8 cellular contexts compared by ENCODE assay signal in genomic region chr15:67063689-67064606, GRCh38. TPM values are rescaled to one million over a fixed set of nuclear protein-coding genes. Genes with fewer than 3 reads are reported as not detected.
A peak's percentile ranks its signal among the peaks of the same experiment; 100 is the strongest.
DNase-seq lines count a peak whose midpoint lies in the region; ATAC-seq and TF ChIP-seq lines count a peak whose summit lies in the region.

No MANE protein-coding gene starts in this region.

- peak; percentile 69 for DNase-seq in HEK293T (ENCODE audit: extremely low spot score)
- peak; percentile 42 for DNase-seq in SIG-M5 treated with dmso at 0.1 percent for 504 hours (lab: John Stamatoyannopoulos, UW; ENCODE audit: unreplicated experiment)
- DNase-seq in esophagus squamous epithelium (lab: John Stamatoyannopoulos, UW) = no peak
- DNase-seq in prostate gland (ENCODE audit: low spot score) = no peak
- no peak for DNase-seq in activated effector memory CD4-positive, alpha-beta T cell treated with Interleukin-2 at 50 U/mL for 16 hours
- DNase-seq in central memory CD4-positive, alpha-beta T cell = no peak

- no peak for ATAC-seq in GM19328 (IDR thresholded peaks at IDR 0.05; ENCODE audit: unreplicated experiment)
- ATAC-seq in SK-N-SH treated with all-trans-retinoic acid at 6 μM for 48 hours = no peak

- peaks cover 7 to 36% (median 28%) of the 10 kb centered on the region in 3 donors for H3K4me1 ChIP-seq in esophagus squamous epithelium
- no peaks in the 10 kb centered on the region for H3K4me1 ChIP-seq in prostate gland (replicated peaks)

- no peaks in the 10 kb centered on the region for H3K9me3 ChIP-seq in esophagus squamous epithelium
- no peaks in the 10 kb centered on the region for H3K9me3 ChIP-seq in prostate gland

- TF ChIP-seq POLR2A in esophagus squamous epithelium (IDR thresholded peaks at IDR 0.05) (no peak), prostate gland (IDR thresholded peaks at IDR 0.05) (no peak)

- no peaks in the 10 kb centered on the region for H3K27me3 ChIP-seq in esophagus squamous epithelium
- no peaks in the 10 kb centered on the region for H3K27me3 ChIP-seq in prostate gland (replicated peaks; ENCODE audit: insufficient read depth)

- H3K27ac ChIP-seq in esophagus squamous epithelium = peak overlapping the region in 3 of 4 donors; percentile 85 to 94 (median 86)
- H3K27ac ChIP-seq in prostate gland = peak overlapping the region; percentile 87 to 89

- no peaks in the 10 kb centered on the region for H3K36me3 ChIP-seq in esophagus squamous epithelium
- no peaks in the 10 kb centered on the region for H3K36me3 ChIP-seq in prostate gland

- WGBS in esophagus squamous epithelium, 2 donors = 69 to 92% methylated on average over 25 of the region's 33 CpGs
- WGBS in prostate gland = 78% methylated on average over 33 of the region's 33 CpGs

- TF ChIP-seq CTCF in esophagus squamous epithelium (IDR thresholded peaks at IDR 0.05) (no peak), prostate gland (IDR thresholded peaks at IDR 0.05) (no peak)

- intact Hi-C loops in esophagus squamous epithelium (cut with DNase I) (no loop called here), prostate gland (cut with DNase I) (loop anchor here (10.0 kb wide), 1 partner anchor 119 kb away; no protein-coding TSS in a partner anchor)

- CTCF ChIA-PET in HEK293T (lab: Yijun Ruan, JAX) = interaction anchor here (0.5 kb wide), 1 partner anchor 258 kb away, joined by 3 read pairs; no protein-coding TSS in a partner anchor

- POLR2A ChIA-PET in HEK293T (lab: Yijun Ruan, JAX) = interaction anchor here (0.8 to 2.4 kb wide), 18 partner anchors 9 to 191 kb away, joined by 3 to 13 read pairs (median 4); partner anchors contain the start of genes AAGAB and IQCH

- H3K4me3 ChIP-seq in esophagus squamous epithelium (peak overlapping the region in 3 of 4 donors; percentile 61 to 92 (median 69)), prostate gland (no peak overlapping the region)

TF ChIP-seq in HEK293T, 16 proteins besides CTCF, POLR2A, EP300 and RAD21:
- TF ChIP-seq ZNF384 (IDR thresholded peaks at IDR 0.05) (peak; percentile 92), ARNT (IDR thresholded peaks at IDR 0.05) (no peak), PKNOX1 (IDR thresholded peaks at IDR 0.05) (peak; percentile 86)

TF ChIP-seq in SK-N-SH treated with all-trans-retinoic acid at 6 μM for 48 hours, 23 proteins besides CTCF, POLR2A, EP300 and RAD21:
- TF ChIP-seq ARNTL (CRISPR knock-in tag; IDR thresholded peaks at IDR 0.05; ENCODE audit: borderline replicate concordance, low read depth) = no peak

RNA-seq across cellular contexts. Expression of gene SMAD3, which starts 1.5 kb away (rescaled TPM):
- 100 to 1,000 TPM in 2 of 4 donors, 10 to 100 TPM in 2; 70.8 to 134 (median 105) TPM for total RNA-seq in esophagus squamous epithelium
- 10 to 100 TPM; 30.6 to 45.4 TPM for total RNA-seq in prostate gland

Comparison
In these comparisons a context has a peak if more than half of its experiments do, and no peak if none do; other contexts are left out.
1. DNase-seq: peak in HEK293T (single experiment) and SIG-M5 treated with dmso at 0.1 percent for 504 hours (single experiment); none in esophagus squamous epithelium (single experiment), prostate gland (single experiment), activated effector memory CD4-positive, alpha-beta T cell treated with Interleukin-2 at 50 U/mL for 16 hours (single experiment) and central memory CD4-positive, alpha-beta T cell (single experiment).
2. H3K4me3 ChIP-seq: peak in esophagus squamous epithelium (3 of 4); none in prostate gland (0 of 2).